ENCODE assay signal across 8 cellular contexts in genomic region chr19:14333101-14333871, GRCh38. TPM values are rescaled to one million over a fixed set of nuclear protein-coding genes. Genes with fewer than 3 reads are reported as not detected.
DNase-seq lines count a peak whose midpoint lies in the region; ATAC-seq and TF ChIP-seq lines count a peak whose summit lies in the region.

No MANE protein-coding gene starts in this region.

- TF ChIP-seq POLR2A in esophagus squamous epithelium (IDR thresholded peaks at IDR 0.05) (no peak), ovary (IDR thresholded peaks at IDR 0.05) (no peak)

- peak overlapping the region in 3 of 7 donors; percentile 17 to 94 (median 62) for H3K27ac Mint-ChIP-seq in CD4-positive, alpha-beta memory T cell

- H3K4me1 ChIP-seq in CD4-positive, alpha-beta memory T cell (ENCODE audit: insufficient read depth, low read length) = peaks cover 15% of the 10 kb centered on the region
- H3K4me1 ChIP-seq in NT2/D1 (ENCODE audit: insufficient read depth, insufficient read length) (peaks cover 2% of the 10 kb centered on the region), esophagus squamous epithelium (peaks cover 6 to 8% (median 7%) of the 10 kb centered on the region in 3 donors), ovary (ENCODE audit: insufficient read depth) (no peaks in the 10 kb centered on the region)

- CTCF ChIA-PET in CD4-positive, alpha-beta memory T cell (lab: Charles Lee; ENCODE audit: partially characterized antibody) = interaction anchor here (1.1 kb wide), 1 partner anchor 12 kb away, joined by 3 read pairs; no protein-coding TSS in a partner anchor

- POLR2A ChIA-PET in CD4-positive, alpha-beta memory T cell (lab: Charles Lee; ENCODE audit: partially characterized antibody) = interaction anchor here (0.7 to 0.9 kb wide), 2 partner anchors 139 to 197 kb away, joined by 3 to 4 read pairs; partner anchors contain the start of gene ASF1B

- peaks cover 0 to 2% of the 10 kb centered on the region in 2 donors for H3K36me3 Mint-ChIP-seq in CD4-positive, alpha-beta memory T cell

- no peak overlapping the region for H3K4me3 ChIP-seq in CD4-positive, alpha-beta memory T cell (ENCODE audit: low read length in 2 of 2)
- peak overlapping the region; percentile 55 for H3K4me3 ChIP-seq in NT2/D1 (ENCODE audit: insufficient read length, low read depth)
- H3K4me3 ChIP-seq in esophagus squamous epithelium = peak overlapping the region; percentile 7 to 55 (median 32)
- H3K4me3 ChIP-seq in ovary = peak overlapping the region; percentile 25

- H3K36me3 ChIP-seq in CD4-positive, alpha-beta memory T cell (ENCODE audit: insufficient read depth, low read length) = no peaks in the 10 kb centered on the region
- no peaks in the 10 kb centered on the region for H3K36me3 ChIP-seq in NT2/D1 (ENCODE audit: insufficient read depth, insufficient read length, low read length)
- H3K36me3 ChIP-seq in esophagus squamous epithelium = no peaks in the 10 kb centered on the region
- H3K36me3 ChIP-seq in ovary = no peaks in the 10 kb centered on the region

- H3K4me3 Mint-ChIP-seq in CD4-positive, alpha-beta memory T cell = peak overlapping the region; percentile 34 to 86 (median 49)

- no peak for DNase-seq in CD4-positive, alpha-beta memory T cell
- peak; percentile 38 for DNase-seq in NT2/D1 (ENCODE audit: low read depth, low spot score)
- no peak for DNase-seq in esophagus squamous epithelium (lab: John Stamatoyannopoulos, UW)
- peak in 1 of 5 donors; percentile 35 for DNase-seq in ovary
- DNase-seq in DMS153 treated with DMSO at 0.1 percent for 48 hours (lab: John Stamatoyannopoulos, UW; ENCODE audit: unreplicated experiment) = no peak
- DNase-seq in G401 (ENCODE audit: low spot score) = no peak
- DNase-seq in NCI-H2107 (lab: John Stamatoyannopoulos, UW) = no peak

- no peak for ATAC-seq in GM21423 (IDR thresholded peaks at IDR 0.05; ENCODE audit: unreplicated experiment)

- H3K4me1 Mint-ChIP-seq in CD4-positive, alpha-beta memory T cell = peaks cover 4 to 14% (median 10%) of the 10 kb centered on the region in 4 donors

- no peak overlapping the region for H3K27ac ChIP-seq in CD4-positive, alpha-beta memory T cell (ENCODE audit: low read depth, low read length)
- peak overlapping the region in 3 of 4 donors; percentile 23 to 53 (median 31) for H3K27ac ChIP-seq in esophagus squamous epithelium
- H3K27ac ChIP-seq in ovary = no peak overlapping the region

- H3K27me3 ChIP-seq in CD4-positive, alpha-beta memory T cell (ENCODE audit: insufficient read depth, low read length) = no peaks in the 10 kb centered on the region
- H3K27me3 ChIP-seq in NT2/D1 (ENCODE audit: insufficient read depth, insufficient read length) = no peaks in the 10 kb centered on the region
- no peaks in the 10 kb centered on the region for H3K27me3 ChIP-seq in esophagus squamous epithelium
- no peaks in the 10 kb centered on the region for H3K27me3 ChIP-seq in ovary

- no peak for TF ChIP-seq EP300 in ovary (IDR thresholded peaks at IDR 0.05)

- no peak for TF ChIP-seq CTCF in esophagus squamous epithelium (IDR thresholded peaks at IDR 0.05)
- no peak for TF ChIP-seq CTCF in ovary (IDR thresholded peaks at IDR 0.05)

- H3K9me3 Mint-ChIP-seq in CD4-positive, alpha-beta memory T cell = peaks cover 0 to 9% (median 0%) of the 10 kb centered on the region in 8 donors

- WGBS in esophagus squamous epithelium, 2 donors = 17 to 18% methylated on average over 11 to 15 of the region's 37 CpGs
- 11 to 26% (median 13%) methylated on average over 17 to 37 of the region's 37 CpGs for WGBS in ovary, 3 donors

- intact Hi-C loops in CD4-positive, alpha-beta memory T cell (cut with micrococcal nuclease) = no loop called here
- intact Hi-C loops in esophagus squamous epithelium (cut with DNase I) (no loop called here), ovary (cut with DNase I) (no loop called here)

- peaks cover 0 to 2% of the 10 kb centered on the region in 2 donors for H3K27me3 Mint-ChIP-seq in CD4-positive, alpha-beta memory T cell

- no peaks in the 10 kb centered on the region for H3K9me3 ChIP-seq in CD4-positive, alpha-beta memory T cell (ENCODE audit: control insufficient read depth in 1 of 2, low read length in 2 of 2)
- peaks cover 7% of the 10 kb centered on the region; the same call in 1 of the 2 replicates for H3K9me3 ChIP-seq in NT2/D1 (ENCODE audit: insufficient read depth, low read length)
- no peaks in the 10 kb centered on the region for H3K9me3 ChIP-seq in esophagus squamous epithelium
- H3K9me3 ChIP-seq in ovary = no peaks in the 10 kb centered on the region

- H3K9ac ChIP-seq in NT2/D1 (ENCODE audit: insufficient read length, low read depth) = peak overlapping the region; percentile 88

- in situ Hi-C loops in G401 (cut with HindIII; ENCODE audit: low sequenced_read_pairs) = no loop called here

RNA-seq across cellular contexts. Expression of gene ADGRE5, which starts 48.0 kb away (rescaled TPM):
- 100 to 1,000 TPM; 170 to 173 TPM for total RNA-seq in CD4-positive, alpha-beta memory T cell
- 100 to 1,000 TPM; 211 to 275 TPM for polyA plus RNA-seq in CD4-positive, alpha-beta memory T cell
- total RNA-seq in esophagus squamous epithelium (10 to 100 TPM in 2 of 4 donors, 1 to 10 TPM in 2; 5.6 to 23.7 (median 11.1) TPM), ovary (10 to 100 TPM in 5 of 7 donors, 1 to 10 TPM in 2; 5.0 to 41.6 (median 25.6) TPM)
- 10 to 100 TPM in 1 of 2 donors, 1 to 10 TPM in 1; 8.3 to 26.3 TPM for polyA plus RNA-seq in ovary
- 25.3 and 28.1 TPM in 2 replicates for total RNA-seq in G401 (2014; rRNA removed; shearing (Covaris generic))

Comparison
In these comparisons a context has a peak if more than half of its experiments do, and no peak if none do; other contexts are left out.
1. H3K27ac ChIP-seq: peak in esophagus squamous epithelium (3 of 4); none in CD4-positive, alpha-beta memory T cell (single experiment) and ovary (0 of 2).
2. H3K4me3 ChIP-seq: peak in NT2/D1 (single experiment), esophagus squamous epithelium (4 of 4) and ovary (single experiment); none in CD4-positive, alpha-beta memory T cell (0 of 2).